ENCODE assay signal across 22 cellular contexts in the genomic region with DNA sequence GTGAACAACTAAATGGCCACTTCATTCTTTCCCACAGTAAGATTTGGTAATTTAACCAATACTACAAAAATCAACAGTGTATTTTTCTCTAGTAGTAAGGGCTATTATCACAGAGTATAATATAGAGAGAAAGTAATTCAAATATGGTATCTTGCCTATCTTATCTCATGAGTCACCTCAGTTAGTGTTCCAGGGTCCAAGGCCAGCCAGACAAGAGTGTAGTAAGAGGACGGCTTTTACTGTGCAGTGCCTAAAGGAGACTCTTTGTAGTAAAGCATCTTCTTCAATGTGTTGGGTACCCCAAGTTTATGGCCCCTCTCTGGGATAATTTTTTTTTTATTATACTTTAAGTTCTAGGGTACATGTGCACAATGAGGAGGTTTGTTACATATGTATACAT.
DNase-seq lines count a peak whose midpoint lies in the region; ATAC-seq and TF ChIP-seq lines count a peak whose summit lies in the region.
"Had no signal": no experiment of that assay in that cellular context is flagged by ENCODE, and none has a peak within 500 bp of the region (broad histone marks: within the 10 kb centered on the region; RNA-seq: fewer than 3 reads in every experiment).

No MANE protein-coding gene starts in this region.

- H3K4me1 ChIP-seq in adrenal gland (replicated peaks in 1 of 2) (no peaks in the 10 kb centered on the region), right lobe of liver (peaks cover 0 to 12% (median 0%) of the 10 kb centered on the region in 4 donors)
- H3K4me1 ChIP-seq: A549; BE2C; BLaER1 treated with 17β-estradiol and CSF1 and Interleukin-3, amounts not matched to agents 10 nM and 100 nM had no signal

- ATAC-seq in left colon (peak; percentile 70), right lobe of liver (peak; percentile 42 to 87 (median 70)), HG02981 (IDR thresholded peaks at IDR 0.05; ENCODE audit: unreplicated experiment) (no peak), GM21423 (IDR thresholded peaks at IDR 0.05; ENCODE audit: unreplicated experiment) (no peak), GM18907 (IDR thresholded peaks at IDR 0.05; ENCODE audit: unreplicated experiment) (no peak)
- ATAC-seq: A549 had no signal

- peaks cover 10% of the 10 kb centered on the region for H3K9me3 Mint-ChIP-seq in osteocyte (ENCODE audit: unreplicated experiment)

- 35 to 55% (median 48%) methylated on average over 1 of the region's 1 CpG for WGBS in adrenal gland, 4 donors
- 40% methylated on average over 1 of the region's 1 CpG for WGBS in right lobe of liver (ENCODE audit: insufficient coverage, low coverage, low lambda C conversion rate, missing lambda C conversion rate)

- peak in 5 of 7 donors; percentile 17 to 39 (median 27) for DNase-seq in adrenal gland
- no peak for DNase-seq in left colon
- no peak for DNase-seq in right lobe of liver
- no peak for DNase-seq in osteocyte (ENCODE audit: extremely low spot score, unreplicated experiment)
- DNase-seq: 8988T; ACHN; AML-193; BE2C; Calu3; CD4-positive, alpha-beta memory T cell; COR-L47; DMS79 treated with DMSO at 0.1 percent for 48 hours; GF-D8; GM23248; H7; HCEC 1CT had no signal

- no peak overlapping the region for H3K27ac Mint-ChIP-seq in osteocyte (ENCODE audit: unreplicated experiment)
- H3K27ac Mint-ChIP-seq: CD4-positive, alpha-beta memory T cell had no signal

- H3K36me3 Mint-ChIP-seq in osteocyte (ENCODE audit: unreplicated experiment): peaks cover 2% of the 10 kb centered on the region
- H3K36me3 Mint-ChIP-seq: CD4-positive, alpha-beta memory T cell had no signal

- H3K9me3 ChIP-seq in adrenal gland (replicated peaks in 1 of 3) (no peaks in the 10 kb centered on the region), right lobe of liver (no peaks in the 10 kb centered on the region)
- H3K9me3 ChIP-seq: A549; BE2C; BLaER1 treated with 17β-estradiol and CSF1 and Interleukin-3, amounts not matched to agents 10 nM and 100 nM had no signal

- intact Hi-C loops in adrenal gland (cut with DNase I) (no loop called here), left colon (cut with DNase I, micrococcal nuclease) (no loop called here), right lobe of liver (cut with DNase I) (no loop called here)

- H3K36me3 ChIP-seq in adrenal gland (replicated peaks in 1 of 2): no peaks in the 10 kb centered on the region
- no peaks in the 10 kb centered on the region for H3K36me3 ChIP-seq in right lobe of liver
- H3K36me3 ChIP-seq: BE2C; BLaER1 treated with 17β-estradiol and CSF1 and Interleukin-3, amounts not matched to agents 10 nM and 100 nM had no signal

- TF ChIP-seq POLR2A in adrenal gland (IDR thresholded peaks at IDR 0.05) (no peak), right lobe of liver (IDR thresholded peaks at IDR 0.05) (no peak)

- no peak for TF ChIP-seq CTCF in 22Rv1 (IDR thresholded peaks at IDR 0.05)
- TF ChIP-seq CTCF in adrenal gland (IDR thresholded peaks at IDR 0.05): no peak
- no peak for TF ChIP-seq CTCF in right lobe of liver (IDR thresholded peaks at IDR 0.05)
- no peak for TF ChIP-seq CTCF in osteocyte (IDR thresholded peaks at IDR 0.05)

- H3K4me1 Mint-ChIP-seq in osteocyte (ENCODE audit: unreplicated experiment): no peaks in the 10 kb centered on the region
- H3K4me1 Mint-ChIP-seq: CD4-positive, alpha-beta memory T cell had no signal

- H3K27me3 ChIP-seq in adrenal gland (no peaks in the 10 kb centered on the region), right lobe of liver (no peaks in the 10 kb centered on the region)
- H3K27me3 ChIP-seq: BE2C; BLaER1 treated with 17β-estradiol and CSF1 and Interleukin-3, amounts not matched to agents 10 nM and 100 nM had no signal

- no peak overlapping the region for H3K4me3 Mint-ChIP-seq in osteocyte (ENCODE audit: unreplicated experiment)
- H3K4me3 Mint-ChIP-seq: CD4-positive, alpha-beta memory T cell had no signal

- H3K27me3 Mint-ChIP-seq in osteocyte (ENCODE audit: unreplicated experiment): peaks cover 6% of the 10 kb centered on the region
- H3K27me3 Mint-ChIP-seq: CD4-positive, alpha-beta memory T cell had no signal

- H3K27ac ChIP-seq in 22Rv1: peak overlapping the region; percentile 89
- H3K27ac ChIP-seq in adrenal gland: no peak overlapping the region
- H3K27ac ChIP-seq in right lobe of liver: peak overlapping the region in 2 of 3 donors; percentile 27 to 63
- H3K27ac ChIP-seq: A549; BLaER1 treated with 17β-estradiol and CSF1 and Interleukin-3, amounts not matched to agents 10 nM and 100 nM; GM23248 had no signal

- H3K4me3 ChIP-seq in adrenal gland (no peak overlapping the region), right lobe of liver (no peak overlapping the region)
- H3K4me3 ChIP-seq: A549; BLaER1 treated with 17β-estradiol and CSF1 and Interleukin-3, amounts not matched to agents 10 nM and 100 nM; GM23248 had no signal

Comparison
In these comparisons a context has a peak if more than half of its experiments do, and no peak if none do; other contexts are left out.
1. H3K27ac ChIP-seq: peak in 22Rv1 (single experiment) and right lobe of liver (2 of 3); none in adrenal gland (0 of 5).
2. DNase-seq: peak in adrenal gland (5 of 7); none in left colon (0 of 2), right lobe of liver (0 of 3) and osteocyte (single experiment).
3. ATAC-seq: peak in left colon (single experiment) and right lobe of liver (4 of 4); none in HG02981 (single experiment), GM21423 (single experiment) and GM18907 (single experiment).